In the genomic region with DNA sequence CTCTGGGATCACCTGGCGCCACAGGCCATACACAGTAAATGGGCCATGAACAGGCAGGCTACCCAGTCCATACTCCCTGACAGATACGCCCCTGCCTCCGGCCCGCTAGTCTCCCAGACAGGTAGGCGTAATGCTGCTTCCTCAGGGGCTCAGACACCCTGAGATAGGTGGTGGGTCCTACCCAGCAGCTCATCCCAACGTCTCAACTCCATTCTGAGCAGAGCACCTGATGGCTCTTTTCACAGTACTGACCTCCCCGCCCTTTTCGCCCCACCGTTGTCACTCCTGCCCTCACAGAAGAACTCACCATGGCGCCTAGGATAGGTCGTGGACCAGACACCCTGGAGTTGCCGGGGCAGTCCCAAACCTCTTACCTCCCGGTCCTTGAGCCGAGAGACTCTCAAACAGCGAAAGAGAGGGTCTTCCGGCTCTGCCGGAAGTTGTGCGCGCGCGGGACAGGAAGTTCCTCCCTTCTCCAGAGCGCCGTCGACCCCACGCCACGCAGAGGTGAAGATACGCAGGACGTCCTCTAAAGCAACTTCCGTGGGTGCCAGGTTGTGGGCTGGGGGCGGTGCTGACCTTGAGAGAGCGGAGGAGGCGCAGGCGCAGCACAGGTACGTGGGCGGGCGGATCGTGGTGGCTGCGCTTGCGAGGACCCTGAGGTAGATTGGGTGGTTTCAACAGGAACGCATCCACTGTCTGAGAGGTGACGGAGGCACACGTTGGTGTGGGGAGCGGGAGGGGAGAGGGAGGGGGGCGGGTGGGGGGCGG, we compare ENCODE assay signal across 8 cellular contexts. TPM values are rescaled to one million over a fixed set of nuclear protein-coding genes. Genes with fewer than 3 reads are reported as not detected.
DNase-seq lines count a peak whose midpoint lies in the region; ATAC-seq and TF ChIP-seq lines count a peak whose summit lies in the region.

TMEM161B (minus strand) TSS at position 432 of the 771 bp plus-strand sequence; CDS start at position 310, 122 bp downstream.

- no peaks in the 10 kb centered on the region for H3K27me3 Mint-ChIP-seq in activated T-helper 17 cell treated with anti-CD3 and anti-CD28 coated beads, Interleukin-2, amount 50 U/mL, for 72 hours
- no peaks in the 10 kb centered on the region for H3K27me3 Mint-ChIP-seq in natural killer cell treated with Interleukin-12 subunit alpha and Interleukin-12 subunit beta and Interleukin-15 and Interleukin-18, amount 100 ng/mL, for 72 hours

- peak within 1 kb of the TSS; percentile 47 for H3K27ac ChIP-seq in RWPE2 (ENCODE audit: poor library complexity, severe bottlenecking)

- no peak for TF ChIP-seq CTCF in Loucy (conservative IDR thresholded peaks at IDR 0.05; ENCODE audit: low read length)
- TF ChIP-seq CTCF in RWPE2 (IDR thresholded peaks at IDR 0.05; ENCODE audit: poor library complexity, severe bottlenecking), result no peak

- peaks cover 56% of the 10 kb centered on the region for H3K4me1 ChIP-seq in Loucy (ENCODE audit: insufficient read depth, low read length, poor library complexity, severe bottlenecking)
- H3K4me1 ChIP-seq in RWPE2 (ENCODE audit: insufficient read depth, poor library complexity, severe bottlenecking), result peaks cover 9% of the 10 kb centered on the region

- peaks cover 50% of the 10 kb centered on the region for H4K20me1 ChIP-seq in Loucy (ENCODE audit: insufficient read depth, low read length, poor library complexity, severe bottlenecking)

- peak within 1 kb of the TSS; percentile 98 for H3K4me2 ChIP-seq in Loucy (ENCODE audit: low read depth, low read length, poor library complexity, severe bottlenecking)

- peak within 1 kb of the TSS; percentile 96 for H3K4me3 Mint-ChIP-seq in activated T-helper 17 cell treated with anti-CD3 and anti-CD28 coated beads, Interleukin-2, amount 50 U/mL, for 72 hours
- peak within 1 kb of the TSS; percentile 99 for H3K4me3 Mint-ChIP-seq in natural killer cell treated with Interleukin-12 subunit alpha and Interleukin-12 subunit beta and Interleukin-15 and Interleukin-18, amount 100 ng/mL, for 72 hours

- ATAC-seq in RWPE2 (ENCODE audit: low read depth), result peak; percentile 97
- ATAC-seq in activated T-helper 17 cell treated with anti-CD3 and anti-CD28 coated beads, Interleukin-2, amount 50 U/mL, for 72 hours (replicated peaks), result peak; percentile 98
- ATAC-seq in natural killer cell treated with Interleukin-12 subunit alpha and Interleukin-12 subunit beta and Interleukin-15 and Interleukin-18, amount 100 ng/mL, for 72 hours, result peak; percentile 99 to 100

- no peaks in the 10 kb centered on the region for H3F3A ChIP-seq in Loucy (ENCODE audit: low read depth)

- H3K27me3 ChIP-seq in H7 (ENCODE audit: control insufficient read depth, insufficient read depth, low read length) (no peaks in the 10 kb centered on the region), Loucy (ENCODE audit: insufficient read depth, low read length, poor library complexity, severe bottlenecking) (no peaks in the 10 kb centered on the region), RWPE2 (ENCODE audit: insufficient read depth, poor library complexity, severe bottlenecking) (no peaks in the 10 kb centered on the region)

- peaks cover 94% of the 10 kb centered on the region for H3K79me2 ChIP-seq in Loucy (ENCODE audit: insufficient read depth, low read length)

- no peaks in the 10 kb centered on the region for H3K9me2 ChIP-seq in Loucy (replicated peaks; ENCODE audit: low read depth, low read length)

- H2AFZ ChIP-seq in Loucy (ENCODE audit: low read length), result peak within 1 kb of the TSS; percentile 65

- H3K4me1 Mint-ChIP-seq in activated T-helper 17 cell treated with anti-CD3 and anti-CD28 coated beads, Interleukin-2, amount 50 U/mL, for 72 hours, result peaks cover 17% of the 10 kb centered on the region
- peaks cover 32 to 44% of the 10 kb centered on the region in 2 donors for H3K4me1 Mint-ChIP-seq in natural killer cell treated with Interleukin-12 subunit alpha and Interleukin-12 subunit beta and Interleukin-15 and Interleukin-18, amount 100 ng/mL, for 72 hours (ENCODE audit: low read depth in 2 of 2)

- peak; percentile 92 for DNase-seq in ELR (ENCODE audit: low read depth)
- DNase-seq in H7, result peak; percentile 65
- DNase-seq in RWPE2 (ENCODE audit: low spot score), result peak; percentile 98
- DNase-seq in fibroblast of peridontal ligament (ENCODE audit: extremely low read depth), result peak; percentile 72
- DNase-seq in natural killer cell treated with Interleukin-12 subunit alpha and Interleukin-12 subunit beta and Interleukin-15 and Interleukin-18, amount 100 ng/mL, for 72 hours (ENCODE audit: low spot score), result peak; percentile 97
- DNase-seq in stimulated activated naive CD4-positive, alpha-beta T cell treated with Interleukin-2 at 50 U/mL for 16 hours (lab: John Stamatoyannopoulos, UW), result peak; percentile 95

- peak within 1 kb of the TSS; percentile 88 for H3K9ac ChIP-seq in Loucy (ENCODE audit: low read depth, low read length, poor library complexity, severe bottlenecking)

- peaks cover 4% of the 10 kb centered on the region for H3K36me3 ChIP-seq in H7 (replicated peaks; ENCODE audit: control insufficient read depth, insufficient read depth, low read length)
- H3K36me3 ChIP-seq in Loucy (ENCODE audit: insufficient read depth, low read length), result no peaks in the 10 kb centered on the region; the same call in 1 of the 2 replicates
- peaks cover 38% of the 10 kb centered on the region for H3K36me3 ChIP-seq in RWPE2 (ENCODE audit: low read depth)

- H3K36me3 Mint-ChIP-seq in activated T-helper 17 cell treated with anti-CD3 and anti-CD28 coated beads, Interleukin-2, amount 50 U/mL, for 72 hours (ENCODE audit: low read depth), result peaks cover 72% of the 10 kb centered on the region
- peaks cover 21% of the 10 kb centered on the region for H3K36me3 Mint-ChIP-seq in natural killer cell treated with Interleukin-12 subunit alpha and Interleukin-12 subunit beta and Interleukin-15 and Interleukin-18, amount 100 ng/mL, for 72 hours

- H3K9me3 ChIP-seq in Loucy (ENCODE audit: insufficient read depth, low read depth, low read length) (peaks cover 9% of the 10 kb centered on the region; the same call in 1 of the 2 replicates), RWPE2 (ENCODE audit: severe bottlenecking) (no peaks in the 10 kb centered on the region)

- peak within 1 kb of the TSS; percentile 98 for H3K27ac Mint-ChIP-seq in activated T-helper 17 cell treated with anti-CD3 and anti-CD28 coated beads, Interleukin-2, amount 50 U/mL, for 72 hours
- H3K27ac Mint-ChIP-seq in natural killer cell treated with Interleukin-12 subunit alpha and Interleukin-12 subunit beta and Interleukin-15 and Interleukin-18, amount 100 ng/mL, for 72 hours, result peak within 1 kb of the TSS; percentile 97 to 99

- peak within 1 kb of the TSS; percentile 65 for H3K4me3 ChIP-seq in H7 (ENCODE audit: insufficient read depth, low read depth, low read length)
- peak within 1 kb of the TSS; percentile 83 for H3K4me3 ChIP-seq in Loucy (ENCODE audit: low read length, poor library complexity, severe bottlenecking)
- peak within 1 kb of the TSS; percentile 57 for H3K4me3 ChIP-seq in RWPE2 (ENCODE audit: severe bottlenecking)

- no peaks in the 10 kb centered on the region for H3K9me3 Mint-ChIP-seq in activated T-helper 17 cell treated with anti-CD3 and anti-CD28 coated beads, Interleukin-2, amount 50 U/mL, for 72 hours
- no peaks in the 10 kb centered on the region for H3K9me3 Mint-ChIP-seq in natural killer cell treated with Interleukin-12 subunit alpha and Interleukin-12 subunit beta and Interleukin-15 and Interleukin-18, amount 100 ng/mL, for 72 hours

RNA-seq across cellular contexts. Expression of gene TMEM161B, which starts in this region (rescaled TPM):
- total RNA-seq in H7 (2014; rRNA removed; shearing (Covaris generic)), result 12.2 and 15.1 TPM in 2 replicates
- 10 to 100 TPM; 25.7 to 26.9 TPM for total RNA-seq in activated T-helper 17 cell treated with anti-CD3 and anti-CD28 coated beads, Interleukin-2, amount 50 U/mL, for 72 hours
- total RNA-seq in natural killer cell treated with Interleukin-12 subunit alpha and Interleukin-12 subunit beta and Interleukin-15 and Interleukin-18, amount 100 ng/mL, for 72 hours, result 10 to 100 TPM; 23.0 to 30.5 TPM

Comparison
In these comparisons a context has a peak if more than half of its experiments do, and no peak if none do; other contexts are left out.
1. Peak in every context shown above with its lines: DNase-seq, ATAC-seq, H3K4me3 ChIP-seq and H3K27ac ChIP-seq.